Comparison of ENCODE assay signal across 26 cellular contexts in the genomic region with DNA sequence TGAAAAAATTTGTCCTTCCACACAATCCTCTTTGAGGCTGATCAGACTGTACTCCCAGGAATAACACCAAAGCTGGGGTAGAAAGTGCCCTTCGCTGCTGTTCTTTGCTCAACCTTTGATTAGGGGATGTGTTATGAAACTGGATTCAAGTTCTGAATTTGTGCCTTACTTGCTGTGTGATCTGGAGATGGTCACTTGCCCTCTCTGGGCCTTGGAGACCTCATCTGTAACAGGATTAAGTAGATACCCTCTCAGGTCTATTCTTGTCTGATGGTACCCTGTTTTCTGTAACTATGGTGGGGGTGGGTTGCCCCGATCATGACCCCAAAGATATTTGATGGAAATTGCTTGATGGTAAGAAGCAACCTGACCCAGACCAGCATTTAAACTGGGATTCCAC.
"Had no signal": no experiment of that assay in that cellular context is flagged by ENCODE, and none has a peak within 500 bp of the region (broad histone marks: within the 10 kb centered on the region; RNA-seq: fewer than 3 reads in every experiment).

No MANE protein-coding gene starts in this region.

- H3K27ac Mint-ChIP-seq: effector memory CD8-positive, alpha-beta T cell; immature natural killer cell; mesothelial cell of epicardium; naive B cell; natural killer cell treated with Interleukin-12 subunit alpha and Interleukin-12 subunit beta and Interleukin-15 and Interleukin-18, amount 100 ng/mL, for 72 hours; stimulated activated memory B cell treated with anti-CD40 and anti-IgM and Interleukin-4, amounts not matched to agents 10 μg/mL and 1 μg/mL and 100 μg/mL, for 72 hours; type B pancreatic cell had no signal

- H3K4me3 Mint-ChIP-seq: effector memory CD8-positive, alpha-beta T cell; immature natural killer cell; mesothelial cell of epicardium; naive B cell; natural killer cell treated with Interleukin-12 subunit alpha and Interleukin-12 subunit beta and Interleukin-15 and Interleukin-18, amount 100 ng/mL, for 72 hours; neural crest cell; stimulated activated memory B cell treated with anti-CD40 and anti-IgM and Interleukin-4, amounts not matched to agents 10 μg/mL and 1 μg/mL and 100 μg/mL, for 72 hours; type B pancreatic cell had no signal

- H3K36me3 Mint-ChIP-seq: immature natural killer cell; mesothelial cell of epicardium; naive B cell; natural killer cell treated with Interleukin-12 subunit alpha and Interleukin-12 subunit beta and Interleukin-15 and Interleukin-18, amount 100 ng/mL, for 72 hours; stimulated activated memory B cell treated with anti-CD40 and anti-IgM and Interleukin-4, amounts not matched to agents 10 μg/mL and 1 μg/mL and 100 μg/mL, for 72 hours; type B pancreatic cell had no signal

- H3K4me1 Mint-ChIP-seq: immature natural killer cell; naive B cell; stimulated activated memory B cell treated with anti-CD40 and anti-IgM and Interleukin-4, amounts not matched to agents 10 μg/mL and 1 μg/mL and 100 μg/mL, for 72 hours had no signal

- H3K9me3 Mint-ChIP-seq: effector memory CD8-positive, alpha-beta T cell; immature natural killer cell; mesothelial cell of epicardium; natural killer cell treated with Interleukin-12 subunit alpha and Interleukin-12 subunit beta and Interleukin-15 and Interleukin-18, amount 100 ng/mL, for 72 hours; neural crest cell; stimulated activated memory B cell treated with anti-CD40 and anti-IgM and Interleukin-4, amounts not matched to agents 10 μg/mL and 1 μg/mL and 100 μg/mL, for 72 hours; type B pancreatic cell had no signal

- H3K27me3 ChIP-seq: esophagus squamous epithelium, neutrophil, pancreas, testis, tibial artery had no signal

- DNase-seq: cerebellar nuclear complex; cortex of kidney; effector memory CD8-positive, alpha-beta T cell; erythroblast; esophagus squamous epithelium; foreskin melanocyte; hypothalamus; immature natural killer cell; islet precursor cell; kidney glomerular epithelial cell; mesenchymal stem cell; mucosa of descending colon; naive B cell; stimulated activated CD4-positive, alpha-beta T cell treated with anti-CD3 and anti-CD28 coated beads, Interleukin-2, amount 100 ng/mL, for 24 hours; stimulated activated CD4-positive, alpha-beta T cell treated with anti-CD3 and anti-CD28 coated beads, Interleukin-4, amount 100 ng/mL, for 24 hours; stimulated activated naive CD8-positive, alpha-beta T cell treated with anti-CD3 and anti-CD28 coated beads, Interleukin-15, Interleukin-2, amounts not matched to agents 100 U/mL and 50 U/mL, for 24 hours; testis; tibial artery had no signal

- H3K27ac ChIP-seq: esophagus squamous epithelium, neutrophil, pancreas, testis, tibial artery had no signal

- H3K36me3 ChIP-seq: esophagus squamous epithelium, neutrophil, pancreas had no signal

- H3K9me3 ChIP-seq: esophagus squamous epithelium, mucosa of descending colon, neutrophil, pancreas, testis, tibial artery had no signal

- ATAC-seq: effector memory CD8-positive, alpha-beta T cell; mucosa of descending colon; natural killer cell treated with Interleukin-12 subunit alpha and Interleukin-12 subunit beta and Interleukin-15 and Interleukin-18, amount 100 ng/mL, for 72 hours; sciatic nerve; stimulated activated memory B cell treated with anti-CD40 and anti-IgM and Interleukin-4, amounts not matched to agents 10 μg/mL and 1 μg/mL and 100 μg/mL, for 72 hours; stimulated activated naive CD8-positive, alpha-beta T cell treated with anti-CD3 and anti-CD28 coated beads, Interleukin-15, Interleukin-2, amounts not matched to agents 100 U/mL and 50 U/mL, for 24 hours had no signal

- H3K4me3 ChIP-seq: esophagus squamous epithelium, mucosa of descending colon, pancreas, testis, tibial artery had no signal

- H3K4me1 ChIP-seq: esophagus squamous epithelium, pancreas, testis, tibial artery had no signal
